In genomic region chr19:46788101-46788967, GRCh38 we compare ENCODE assay signal across 1 cellular context.
TF ChIP-seq lines count a peak whose summit lies in the region.

SLC1A5 (minus strand) TSS chr19:46788594; CDS start chr19:46787965, 629 bp downstream.

TF ChIP-seq in H1, 55 proteins besides CTCF, POLR2A, EP300 and RAD21 (continued from another document):
- TF ChIP-seq BRCA1 (IDR thresholded peaks at IDR 0.05; ENCODE audit: low read depth, low read length): no peak
- TF ChIP-seq CTBP2 (IDR thresholded peaks at IDR 0.05; ENCODE audit: borderline replicate concordance, insufficient read depth, insufficient read length, low read length): peak; percentile 51
- TF ChIP-seq SAP30 (IDR thresholded peaks at IDR 0.05; ENCODE audit: insufficient read depth, insufficient replicate concordance, low read length): peak; percentile 48
- TF ChIP-seq ZNF274 (IDR thresholded peaks at IDR 0.05; ENCODE audit: borderline replicate concordance, extremely low read depth, low read length): no peak
- peak; percentile 92 for TF ChIP-seq PHF8 (conservative IDR thresholded peaks at IDR 0.05; ENCODE audit: low read depth, low read length)
- no peak for TF ChIP-seq CHD7 (IDR thresholded peaks at IDR 0.05; ENCODE audit: insufficient replicate concordance, low read length)
- no peak for TF ChIP-seq BCL11A (IDR thresholded peaks at IDR 0.05; ENCODE audit: low read depth in 2 of 2, low read length in 2 of 2)
- peak; percentile 98 for TF ChIP-seq TBP (IDR thresholded peaks at IDR 0.05; ENCODE audit: low read depth, low read length)
- TF ChIP-seq CBX5 (IDR thresholded peaks at IDR 0.05; ENCODE audit: low read depth, low read length): no peak
- TF ChIP-seq TCF12 (IDR thresholded peaks at IDR 0.05; ENCODE audit: low read depth, low read length): no peak
- TF ChIP-seq KDM5A (IDR thresholded peaks at IDR 0.05; ENCODE audit: low read length): no peak
- no peak; a peak in 1 of 4 replicates for TF ChIP-seq HDAC2 (IDR thresholded peaks at IDR 0.05; ENCODE audit: borderline replicate concordance in 1 of 2, low read depth in 2 of 2, low read length in 2 of 2)
- no peak for TF ChIP-seq NRF1 (IDR thresholded peaks at IDR 0.05; ENCODE audit: low read depth, low read length)
- peak; percentile 76; the same call in 1 of the 2 replicates for TF ChIP-seq SP4 (IDR thresholded peaks at IDR 0.05; ENCODE audit: low read length)
- TF ChIP-seq JUND (IDR thresholded peaks at IDR 0.05; ENCODE audit: low read length): no peak
- no peak for TF ChIP-seq USF2 (IDR thresholded peaks at IDR 0.05; ENCODE audit: low read length)
- TF ChIP-seq MAX (IDR thresholded peaks at IDR 0.05): peak; percentile 90
- TF ChIP-seq CEBPB (IDR thresholded peaks at IDR 0.05; ENCODE audit: low read depth, low read length): no peak
- TF ChIP-seq EGR1 (IDR thresholded peaks at IDR 0.05; ENCODE audit: borderline replicate concordance, low read depth, low read length): no peak
- TF ChIP-seq BACH1 (IDR thresholded peaks at IDR 0.05; ENCODE audit: low read length): no peak
- TF ChIP-seq SIN3A (conservative IDR thresholded peaks at IDR 0.05 in 1 of 2, IDR thresholded peaks at IDR 0.05 in 1 of 2; ENCODE audit: low read depth in 1 of 2, low read length in 2 of 2): peak; percentile 91 to 93; a peak in 3 of 4 replicates
- 0 out of 2 replicates have a peak, but pooled peaks have one; percentile 42 for TF ChIP-seq CHD2 (IDR thresholded peaks at IDR 0.05; ENCODE audit: low read length)
- TF ChIP-seq POU5F1 (IDR thresholded peaks at IDR 0.05; ENCODE audit: low read depth, low read length): no peak
- peak; percentile 99 for TF ChIP-seq TAF7 (optimal IDR thresholded peaks at IDR 0.05; ENCODE audit: borderline replicate concordance, low read depth, low read length)
- peak; percentile 98 for TF ChIP-seq E2F6 (IDR thresholded peaks at IDR 0.05)
- TF ChIP-seq SP1 (IDR thresholded peaks at IDR 0.05; ENCODE audit: low read depth, low read length): peak; percentile 79
- TF ChIP-seq ATF2 (IDR thresholded peaks at IDR 0.05; ENCODE audit: low read length): 0 out of 2 replicates have a peak, but pooled peaks have one; percentile 38
- no peak for TF ChIP-seq CREB1 (IDR thresholded peaks at IDR 0.05)
- peak; percentile 89 for TF ChIP-seq GTF2F1 (IDR thresholded peaks at IDR 0.05; ENCODE audit: borderline replicate concordance, low read depth, low read length)
- no peak for TF ChIP-seq RXRA (IDR thresholded peaks at IDR 0.05; ENCODE audit: insufficient read depth, low read depth, low read length)
- no peak for TF ChIP-seq RNF2 (IDR thresholded peaks at IDR 0.05; ENCODE audit: borderline replicate concordance, low read depth, low read length, missing control alignments, poor library complexity, severe bottlenecking)
- TF ChIP-seq TAF1 (IDR thresholded peaks at IDR 0.05; ENCODE audit: low read depth, low read length): peak; percentile 99
- TF ChIP-seq KDM1A (IDR thresholded peaks at IDR 0.05; ENCODE audit: borderline replicate concordance, low read length): no peak
- TF ChIP-seq MAFK (IDR thresholded peaks at IDR 0.05; ENCODE audit: low read depth, low read length): no peak
- no peak for TF ChIP-seq SP2 (IDR thresholded peaks at IDR 0.05; ENCODE audit: low read length)
- TF ChIP-seq SUZ12 (IDR thresholded peaks at IDR 0.05; ENCODE audit: low read length): no peak
- TF ChIP-seq YY1 (IDR thresholded peaks at IDR 0.05; ENCODE audit: low read depth, low read length): no peak
- no peak for TF ChIP-seq ASH2L (IDR thresholded peaks at IDR 0.05; ENCODE audit: low read length)
- peak; percentile 99 for TF ChIP-seq POLR2AphosphoS5 (IDR thresholded peaks at IDR 0.05; ENCODE audit: low read depth, low read length)
